In genomic region chr22:36775966-36776669, GRCh38 we compare ENCODE assay signal across 8 cellular contexts. TPM values are rescaled to one million over a fixed set of nuclear protein-coding genes. Genes with fewer than 3 reads are reported as not detected.
DNase-seq lines count a peak whose midpoint lies in the region; ATAC-seq and TF ChIP-seq lines count a peak whose summit lies in the region.

Gene IFT27, minus strand, starts transcription at chr22:36776119. Its CDS starts 412 bp downstream, at chr22:36775707.

- intact Hi-C loops in Panc1 (cut with micrococcal nuclease; ENCODE audit: unreplicated experiment), result loop anchor here (2.0 kb wide), 1 partner anchor 229 kb away; no protein-coding TSS in a partner anchor

- POLR2A ChIA-PET in Panc1 (lab: Charles Lee), result interaction anchor here (0.6 to 0.8 kb wide), 5 partner anchors 130 to 1426 kb away, joined by 3 to 4 read pairs (median 3); partner anchors contain the start of genes EIF3D and MAFF

- 0% methylated on average over 43 of the region's 43 CpGs for WGBS in esophagus, 2 donors

- no peaks in the 10 kb centered on the region for H3K9me3 ChIP-seq in Panc1 (ENCODE audit: control insufficient read depth, insufficient read depth, low read depth, low read length)
- no peaks in the 10 kb centered on the region for H3K9me3 ChIP-seq in esophagus (ENCODE audit: control insufficient read depth in 2 of 2, insufficient read depth in 1 of 2, low read depth in 1 of 2, low read length in 1 of 2)
- no peaks in the 10 kb centered on the region for H3K9me3 ChIP-seq in mucosa of stomach (ENCODE audit: control insufficient read depth, low read length)

- H3K27me3 Mint-ChIP-seq in activated T-cell treated with anti-CD3 and anti-CD28 coated beads, Interleukin-2, amount 50 U/mL, for 4 hours (ENCODE audit: low read depth), result no peaks in the 10 kb centered on the region

- H3K9me3 Mint-ChIP-seq in activated T-cell treated with anti-CD3 and anti-CD28 coated beads, Interleukin-2, amount 50 U/mL, for 4 hours, result no peaks in the 10 kb centered on the region

- H3K27ac ChIP-seq in Panc1 (ENCODE audit: low read length), result peak within 1 kb of the TSS; percentile 85
- H3K27ac ChIP-seq in esophagus (ENCODE audit: low read depth in 2 of 2, low read length in 1 of 2), result peak within 1 kb of the TSS; percentile 83 to 86

- H3K36me3 ChIP-seq in Panc1 (ENCODE audit: control insufficient read depth, insufficient read depth, low read length), result no peaks in the 10 kb centered on the region
- H3K36me3 ChIP-seq in esophagus (ENCODE audit: control insufficient read depth in 2 of 2, insufficient read depth in 2 of 2, low read length in 1 of 2), result no peaks in the 10 kb centered on the region
- H3K36me3 ChIP-seq in mucosa of stomach (ENCODE audit: control insufficient read depth, insufficient read depth, low read length), result no peaks in the 10 kb centered on the region

- peak within 1 kb of the TSS; percentile 82 for H3K4me3 Mint-ChIP-seq in activated T-cell treated with anti-CD3 and anti-CD28 coated beads, Interleukin-2, amount 50 U/mL, for 4 hours

- in situ Hi-C loops in Panc1 (cut with HindIII; ENCODE audit: low pct_unique_long_range_greater_than_20kb, low sequenced_read_pairs), result no loop called here

- peaks cover 16% of the 10 kb centered on the region for H3K4me1 Mint-ChIP-seq in activated T-cell treated with anti-CD3 and anti-CD28 coated beads, Interleukin-2, amount 50 U/mL, for 4 hours (ENCODE audit: low read depth)

- DNase-seq in DMS 273 treated with DMSO at 0.1 percent for 48 hours (lab: John Stamatoyannopoulos, UW), result peak; percentile 97
- peak; percentile 100 for DNase-seq in Jurkat, Clone E6-1 (ENCODE audit: low read depth, low spot score)
- DNase-seq in Panc1 (ENCODE audit: low read depth, low spot score), result peak; percentile 99
- DNase-seq in activated T-cell treated with anti-CD3 and anti-CD28 coated beads, Interleukin-2, amount 50 U/mL, for 4 hours, result peak; percentile 94
- DNase-seq in stimulated activated CD8-positive, alpha-beta memory T cell treated with anti-CD3 and anti-CD28 coated beads, Interleukin-7, amount 100 ng/mL, for 1 hour (ENCODE audit: low read depth in 2 of 2), result peak; percentile 84 to 87

- ATAC-seq in GM21576 (IDR thresholded peaks at IDR 0.05; ENCODE audit: unreplicated experiment) (peak; percentile 86), Panc1 (peak; percentile 98)
- ATAC-seq in activated T-cell treated with anti-CD3 and anti-CD28 coated beads, Interleukin-2, amount 50 U/mL, for 4 hours, result peak; percentile 94 to 95

- BruUV-seq in Panc1 (replicated peaks; lab: Mats Ljungman, UMichigan), result no TSS peak

- H3K4me3 ChIP-seq in Jurkat, Clone E6-1 (ENCODE audit: low read length), result peak within 1 kb of the TSS; percentile 74
- H3K4me3 ChIP-seq in Panc1 (ENCODE audit: low read depth in 2 of 2, low read length in 2 of 2) (peak within 1 kb of the TSS; percentile 74 to 76), esophagus (ENCODE audit: low read depth in 1 of 2, low read length in 2 of 2) (peak within 1 kb of the TSS; percentile 72 to 77), mucosa of stomach (ENCODE audit: low read length) (peak within 1 kb of the TSS; percentile 46)

- H3K27me3 ChIP-seq in Panc1 (ENCODE audit: control insufficient read depth, insufficient read depth, low read length) (no peaks in the 10 kb centered on the region), esophagus (ENCODE audit: control insufficient read depth in 1 of 2, insufficient read depth in 2 of 2, low read length in 2 of 2) (no peaks in the 10 kb centered on the region), mucosa of stomach (ENCODE audit: control insufficient read depth, insufficient read depth, low read length) (no peaks in the 10 kb centered on the region)

- peak within 1 kb of the TSS; percentile 81 for H3K9ac ChIP-seq in mucosa of stomach (ENCODE audit: low read length)

- no peak for TF ChIP-seq CTCF in Panc1 (IDR thresholded peaks at IDR 0.05)

- H3K36me3 Mint-ChIP-seq in activated T-cell treated with anti-CD3 and anti-CD28 coated beads, Interleukin-2, amount 50 U/mL, for 4 hours (ENCODE audit: insufficient read depth), result peaks cover 7% of the 10 kb centered on the region

- CTCF ChIA-PET in Panc1 (lab: Charles Lee), result interaction anchor here (0.6 to 1.1 kb wide), 3 partner anchors 72 to 246 kb away, joined by 3 to 9 read pairs (median 3); partner anchors contain the start of gene CACNG2

- H3K4me1 ChIP-seq in Panc1 (ENCODE audit: control insufficient read depth, insufficient read depth, low read length) (peaks cover 13% of the 10 kb centered on the region), esophagus (ENCODE audit: control insufficient read depth in 2 of 2, insufficient read depth in 2 of 2, low read length in 1 of 2) (peaks cover 0 to 3% of the 10 kb centered on the region in 2 donors), mucosa of stomach (ENCODE audit: control insufficient read depth, insufficient read depth, low read length) (peaks cover 4% of the 10 kb centered on the region)

RNA-seq across cellular contexts. Expression of gene IFT27, which starts in this region (rescaled TPM):
- polyA plus RNA-seq in Jurkat, Clone E6-1 (2012; ENCODE audit: insufficient read depth, insufficient read length), result 47.9 TPM
- 44.4 TPM for total RNA-seq in Panc1 (2021; ENCODE audit: unreplicated experiment)
- polyA plus RNA-seq in Panc1 (2012; ENCODE audit: insufficient read length), result 47.0 TPM
- 10 to 100 TPM; 19.5 to 25.5 (median 25.2) TPM for total RNA-seq in activated T-cell treated with anti-CD3 and anti-CD28 coated beads, Interleukin-2, amount 50 U/mL, for 4 hours
- 10 to 100 TPM; 10.3 to 16.0 TPM for polyA plus RNA-seq in esophagus

Comparison
In these comparisons a context has a peak if more than half of its experiments do, and no peak if none do; other contexts are left out.
1. Peak in every context shown above with its lines: DNase-seq, ATAC-seq, H3K4me3 ChIP-seq and H3K27ac ChIP-seq.